8 cellular contexts compared by ENCODE assay signal in genomic region chr20:50338479-50339195, GRCh38.
DNase-seq lines count a peak whose midpoint lies in the region; ATAC-seq and TF ChIP-seq lines count a peak whose summit lies in the region.

No MANE protein-coding gene starts in this region.

- H3K27me3 Mint-ChIP-seq in T-helper 2 cell treated with Interferon-gamma antibody and Interleukin-4, amounts not matched to agents 5 μg/mL and 100 μg/mL, for 36 hours (ENCODE audit: low read depth) = no peaks in the 10 kb centered on the region

- CTCF ChIA-PET in AG04450 (lab: Charles Lee) = interaction anchor here (0.6 kb wide), 1 partner anchor 64 kb away, joined by 3 read pairs; no protein-coding TSS in a partner anchor

- TF ChIP-seq POLR2A in esophagus squamous epithelium (IDR thresholded peaks at IDR 0.05) = no peak

- intact Hi-C loops in esophagus squamous epithelium (cut with DNase I) = no loop called here

- POLR2A ChIA-PET in AG04450 (lab: Yijun Ruan, JAX) = interaction anchor here (1.0 kb wide), 1 partner anchor 148 kb away, joined by 3 read pairs; the partner anchor contains the start of gene CEBPB

- WGBS in esophagus squamous epithelium, 2 donors = 27 to 36% methylated on average over 9 of the region's 9 CpGs

- peak overlapping the region; percentile 89 for H3K27ac Mint-ChIP-seq in T-helper 2 cell treated with Interferon-gamma antibody and Interleukin-4, amounts not matched to agents 5 μg/mL and 100 μg/mL, for 36 hours

- no peaks in the 10 kb centered on the region for H3K27me3 ChIP-seq in AG04450 (ENCODE audit: control insufficient read depth, insufficient read depth, low read length)
- no peaks in the 10 kb centered on the region for H3K27me3 ChIP-seq in esophagus squamous epithelium
- no peaks in the 10 kb centered on the region for H3K27me3 ChIP-seq in skeletal muscle tissue (ENCODE audit: control insufficient read depth in 3 of 3, insufficient read depth in 3 of 3, low read length in 3 of 3)

- DNase-seq in AG04450 (ENCODE audit: low read depth, low spot score) = no peak
- DNase-seq in T-helper 2 cell treated with Interferon-gamma antibody and Interleukin-4, amounts not matched to agents 5 μg/mL and 100 μg/mL, for 36 hours (ENCODE audit: low spot score) = peak; percentile 85
- no peak for DNase-seq in esophagus squamous epithelium (lab: John Stamatoyannopoulos, UW)
- DNase-seq in dedifferentiated amniotic fluid mesenchymal stem cell (ENCODE audit: extremely low spot score) = no peak
- DNase-seq in mucosa of gallbladder (ENCODE audit: low spot score) = no peak

- no peak overlapping the region for H3K9ac ChIP-seq in skeletal muscle tissue (ENCODE audit: low read depth in 1 of 3, low read length in 3 of 3)

- no peak overlapping the region for H3K4me3 ChIP-seq in AG04450 (ENCODE audit: low read depth, low read length)
- peak overlapping the region in 2 of 4 donors; percentile 13 to 52 for H3K4me3 ChIP-seq in esophagus squamous epithelium
- no peak overlapping the region for H3K4me3 ChIP-seq in skeletal muscle tissue (ENCODE audit: low read length in 3 of 3)

- peaks cover 55% of the 10 kb centered on the region for H3K4me1 Mint-ChIP-seq in T-helper 2 cell treated with Interferon-gamma antibody and Interleukin-4, amounts not matched to agents 5 μg/mL and 100 μg/mL, for 36 hours (ENCODE audit: low read depth)

- H3K4me3 Mint-ChIP-seq in T-helper 2 cell treated with Interferon-gamma antibody and Interleukin-4, amounts not matched to agents 5 μg/mL and 100 μg/mL, for 36 hours = peak overlapping the region; percentile 78

- H3K36me3 ChIP-seq in esophagus squamous epithelium (no peaks in the 10 kb centered on the region), skeletal muscle tissue (ENCODE audit: control insufficient read depth in 3 of 3, insufficient read depth in 3 of 3, low read length in 3 of 3) (no peaks in the 10 kb centered on the region)

- ATAC-seq in GM19043 (IDR thresholded peaks at IDR 0.05; ENCODE audit: low read depth, unreplicated experiment) (peak; percentile 60), HG03175 (IDR thresholded peaks at IDR 0.05; ENCODE audit: unreplicated experiment) (peak; percentile 72)

- peak overlapping the region; percentile 73 for H3K27ac ChIP-seq in AG04450 (ENCODE audit: low read depth, low read length)
- H3K27ac ChIP-seq in esophagus squamous epithelium = peak overlapping the region; percentile 52 to 87 (median 64)
- H3K27ac ChIP-seq in skeletal muscle tissue (ENCODE audit: low read depth, low read length) = peak overlapping the region; percentile 72

- H3K36me3 Mint-ChIP-seq in T-helper 2 cell treated with Interferon-gamma antibody and Interleukin-4, amounts not matched to agents 5 μg/mL and 100 μg/mL, for 36 hours (ENCODE audit: low read depth) = no peaks in the 10 kb centered on the region

- H3K9me3 ChIP-seq in AG04450 (ENCODE audit: control insufficient read depth, insufficient read depth, low read length) (no peaks in the 10 kb centered on the region; the same call in 1 of the 2 replicates), esophagus squamous epithelium (no peaks in the 10 kb centered on the region), skeletal muscle tissue (ENCODE audit: control insufficient read depth in 3 of 3, low read length in 3 of 3) (no peaks in the 10 kb centered on the region)

- no peaks in the 10 kb centered on the region for H3K9me3 Mint-ChIP-seq in T-helper 2 cell treated with Interferon-gamma antibody and Interleukin-4, amounts not matched to agents 5 μg/mL and 100 μg/mL, for 36 hours

- H3K4me1 ChIP-seq in esophagus squamous epithelium (peaks cover 0 to 38% (median 33%) of the 10 kb centered on the region in 3 donors), skeletal muscle tissue (ENCODE audit: control insufficient read depth in 3 of 3, insufficient read depth in 3 of 3, low read length in 3 of 3) (peaks cover 8 to 22% (median 8%) of the 10 kb centered on the region in 3 donors)

- TF ChIP-seq CTCF in AG04450 (IDR thresholded peaks at IDR 0.05; ENCODE audit: low read depth, low read length) (no peak), esophagus squamous epithelium (IDR thresholded peaks at IDR 0.05) (peak in 1 of 6 experiments; percentile 5)
